Comparison of ENCODE assay signal across 16 cellular contexts in genomic region chr11:114430290-114430689, GRCh38. TPM values are rescaled to one million over a fixed set of nuclear protein-coding genes. Genes with fewer than 3 reads are reported as not detected.
DNase-seq lines count a peak whose midpoint lies in the region; ATAC-seq and TF ChIP-seq lines count a peak whose summit lies in the region.
"Had no signal": no experiment of that assay in that cellular context is flagged by ENCODE, and none has a peak within 500 bp of the region (broad histone marks: within the 10 kb centered on the region; RNA-seq: fewer than 3 reads in every experiment).

No MANE protein-coding gene starts in this region.

- H3K4me3 Mint-ChIP-seq in activated T-helper 17 cell treated with anti-CD3 and anti-CD28 coated beads, Interleukin-2, amount 50 U/mL, for 72 hours = no peak overlapping the region
- H3K4me3 Mint-ChIP-seq: B cell; CD4-positive, CD25-positive, alpha-beta regulatory T cell; HFFc6; IgD-negative memory B cell had no signal

- H3K36me3 Mint-ChIP-seq in activated naive CD4-positive, alpha-beta T cell treated with anti-CD3 and anti-CD28 coated beads, Interleukin-2, amount 50 U/mL, for 72 hours = peaks cover under 1 to 5% of the 10 kb centered on the region in 2 donors
- H3K36me3 Mint-ChIP-seq in activated T-helper 17 cell treated with anti-CD3 and anti-CD28 coated beads, Interleukin-2, amount 50 U/mL, for 72 hours (ENCODE audit: low read depth) = no peaks in the 10 kb centered on the region
- H3K36me3 Mint-ChIP-seq: CD4-positive, CD25-positive, alpha-beta regulatory T cell; IgD-negative memory B cell had no signal

- intact Hi-C loops in testis (cut with DNase I; ENCODE audit: low total_unique reads) = no loop called here

- TF ChIP-seq POLR2A in testis (IDR thresholded peaks at IDR 0.05) = no peak

- no peaks in the 10 kb centered on the region for H3K4me1 ChIP-seq in testis

- peaks cover 6% of the 10 kb centered on the region for H3K4me1 Mint-ChIP-seq in activated T-helper 17 cell treated with anti-CD3 and anti-CD28 coated beads, Interleukin-2, amount 50 U/mL, for 72 hours
- H3K4me1 Mint-ChIP-seq: B cell had no signal

- DNase-seq in activated naive CD4-positive, alpha-beta T cell treated with anti-CD3 and anti-CD28 coated beads, Interleukin-2, amount 50 U/mL, for 72 hours (ENCODE audit: low spot score in 2 of 2) = no peak
- no peak for DNase-seq in activated naive CD4-positive, alpha-beta T cell treated with anti-CD3 and anti-CD28 coated beads, Interleukin-2, amount 50 U/mL, for 16 hours
- DNase-seq in stimulated activated naive CD8-positive, alpha-beta T cell treated with anti-CD3 and anti-CD28 coated beads, Interleukin-15, Interleukin-2, amounts not matched to agents 100 U/mL and 50 U/mL, for 24 hours = no peak
- DNase-seq in testis = no peak
- no peak for DNase-seq in NCI-H2107 (lab: John Stamatoyannopoulos, UW)
- DNase-seq: Caco-2; CD4-positive, CD25-positive, alpha-beta regulatory T cell; GOT3; H7; HFFc6 had no signal

- no peaks in the 10 kb centered on the region for H3K9me3 ChIP-seq in testis
- H3K9me3 ChIP-seq: Caco-2 had no signal

- no peaks in the 10 kb centered on the region for H3K27me3 Mint-ChIP-seq in activated T-helper 17 cell treated with anti-CD3 and anti-CD28 coated beads, Interleukin-2, amount 50 U/mL, for 72 hours
- H3K27me3 Mint-ChIP-seq: B cell, IgD-negative memory B cell had no signal

- no peak overlapping the region for H3K27ac Mint-ChIP-seq in activated naive CD4-positive, alpha-beta T cell treated with anti-CD3 and anti-CD28 coated beads, Interleukin-2, amount 50 U/mL, for 72 hours
- H3K27ac Mint-ChIP-seq in activated T-helper 17 cell treated with anti-CD3 and anti-CD28 coated beads, Interleukin-2, amount 50 U/mL, for 72 hours = no peak overlapping the region
- H3K27ac Mint-ChIP-seq: B cell; CD4-positive, CD25-positive, alpha-beta regulatory T cell; HFFc6; IgD-negative memory B cell had no signal

- H3K36me3 ChIP-seq in testis (ENCODE audit: low read depth, missing control alignments) = no peaks in the 10 kb centered on the region

- H3K27ac ChIP-seq in testis = no peak overlapping the region
- H3K27ac ChIP-seq: BLaER1 treated with 17β-estradiol and CSF1 and Interleukin-3, amounts not matched to agents 10 nM and 100 nM had no signal

- no peak overlapping the region for H3K4me3 ChIP-seq in testis
- H3K4me3 ChIP-seq: BLaER1 treated with 17β-estradiol and CSF1 and Interleukin-3, amounts not matched to agents 10 nM and 100 nM had no signal

- ATAC-seq in activated naive CD4-positive, alpha-beta T cell treated with anti-CD3 and anti-CD28 coated beads, Interleukin-2, amount 50 U/mL, for 72 hours = peak; percentile 37 to 38
- peak; percentile 49 for ATAC-seq in activated T-helper 17 cell treated with anti-CD3 and anti-CD28 coated beads, Interleukin-2, amount 50 U/mL, for 72 hours (replicated peaks)
- ATAC-seq in stimulated activated naive CD8-positive, alpha-beta T cell treated with anti-CD3 and anti-CD28 coated beads, Interleukin-15, Interleukin-2, amounts not matched to agents 100 U/mL and 50 U/mL, for 24 hours = peak; percentile 32
- ATAC-seq: HCT116, HepG2 had no signal

- no peak for TF ChIP-seq CTCF in testis (IDR thresholded peaks at IDR 0.05)

- no peaks in the 10 kb centered on the region for H3K27me3 ChIP-seq in testis
- H3K27me3 ChIP-seq: BLaER1 treated with 17β-estradiol and CSF1 and Interleukin-3, amounts not matched to agents 10 nM and 100 nM had no signal

- H3K9me3 Mint-ChIP-seq in activated naive CD4-positive, alpha-beta T cell treated with anti-CD3 and anti-CD28 coated beads, Interleukin-2, amount 50 U/mL, for 72 hours = no peaks in the 10 kb centered on the region
- no peaks in the 10 kb centered on the region for H3K9me3 Mint-ChIP-seq in activated T-helper 17 cell treated with anti-CD3 and anti-CD28 coated beads, Interleukin-2, amount 50 U/mL, for 72 hours
- H3K9me3 Mint-ChIP-seq: HFFc6, IgD-negative memory B cell had no signal

RNA-seq across cellular contexts. Expression of gene REXO2, which starts 9.0 kb away (rescaled TPM):
- 10 to 100 TPM; 63.4 to 84.8 TPM for total RNA-seq in activated naive CD4-positive, alpha-beta T cell treated with anti-CD3 and anti-CD28 coated beads, Interleukin-2, amount 50 U/mL, for 72 hours
- 100 to 1,000 TPM; 111 to 127 TPM for total RNA-seq in activated T-helper 17 cell treated with anti-CD3 and anti-CD28 coated beads, Interleukin-2, amount 50 U/mL, for 72 hours
- 10 to 100 TPM; 87.1 to 92.7 TPM for total RNA-seq in testis
- polyA plus RNA-seq in testis (ENCODE audit: insufficient read depth, low read depth, low replicate concordance) = 141 TPM

RNA-seq across cellular contexts. Expression of gene RBM7, which starts 29.8 kb away (rescaled TPM):
- total RNA-seq in activated naive CD4-positive, alpha-beta T cell treated with anti-CD3 and anti-CD28 coated beads, Interleukin-2, amount 50 U/mL, for 72 hours = 10 to 100 TPM; 49.2 to 67.1 TPM
- 10 to 100 TPM; 39.1 to 58.9 TPM for total RNA-seq in activated T-helper 17 cell treated with anti-CD3 and anti-CD28 coated beads, Interleukin-2, amount 50 U/mL, for 72 hours
- total RNA-seq in testis = 10 to 100 TPM; 17.6 to 22.3 TPM
- 37.6 TPM for polyA plus RNA-seq in testis (ENCODE audit: insufficient read depth, low read depth, low replicate concordance)

RNA-seq across cellular contexts. Expression of gene C11orf71, which starts 30.0 kb away (rescaled TPM):
- 1 to 10 TPM; 2.8 to 8.0 TPM for total RNA-seq in activated naive CD4-positive, alpha-beta T cell treated with anti-CD3 and anti-CD28 coated beads, Interleukin-2, amount 50 U/mL, for 72 hours
- 1 to 10 TPM; 4.0 to 5.2 TPM for total RNA-seq in activated T-helper 17 cell treated with anti-CD3 and anti-CD28 coated beads, Interleukin-2, amount 50 U/mL, for 72 hours
- total RNA-seq in testis = 100 to 1,000 TPM in 1 of 2 donors, 10 to 100 TPM in 1; 40.6 to 119 TPM
- polyA plus RNA-seq in testis (ENCODE audit: insufficient read depth, low read depth, low replicate concordance) = 119 TPM

Comparison
In these comparisons a context has a peak if more than half of its experiments do, and no peak if none do; other contexts are left out.
1. RNA of gene C11orf71, which starts 30.0 kb away (total RNA-seq): 40.6 to 119 TPM in testis; 2.8 to 8.0 TPM in activated naive CD4-positive, alpha-beta T cell treated with anti-CD3 and anti-CD28 coated beads, Interleukin-2, amount 50 U/mL, for 72 hours and 4.0 to 5.2 TPM in activated T-helper 17 cell treated with anti-CD3 and anti-CD28 coated beads, Interleukin-2, amount 50 U/mL, for 72 hours; every median in the first group is over 4 times any median in the second.
2. Peak in every context shown above with its lines, with median percentiles within 50 percentile points of each other: ATAC-seq.